In genomic region chr6:13872006-13872405, GRCh38 we compare ENCODE assay signal across 3 cellular contexts. TPM values are rescaled to one million over a fixed set of nuclear protein-coding genes. Genes with fewer than 3 reads are reported as not detected.
"Had no signal": no experiment of that assay in that cellular context is flagged by ENCODE, and none has a peak within 500 bp of the region (broad histone marks: within the 10 kb centered on the region; RNA-seq: fewer than 3 reads in every experiment).

No MANE protein-coding gene starts in this region.

RNA-seq across cellular contexts. Expression of gene RNF182, which starts 52.7 kb away (rescaled TPM):
- total RNA-seq: HepG2, HT-29 had no signal
- polyA plus RNA-seq: HepG2, IgD-negative memory B cell had no signal
